6 cellular contexts compared by ENCODE assay signal in genomic region chr16:30114833-30115232, GRCh38. TPM values are rescaled to one million over a fixed set of nuclear protein-coding genes. Genes with fewer than 3 reads are reported as not detected.
DNase-seq lines count a peak whose midpoint lies in the region; ATAC-seq and TF ChIP-seq lines count a peak whose summit lies in the region.
"Not testable (repeated sequence)": the region's sequence is repeated elsewhere in the genome, so short reads cannot be mapped to it uniquely, and the experiment has no call there.

No MANE protein-coding gene starts in this region.

- peak overlapping the region in 7 of 8 donors; percentile 19 to 60 (median 49) for H3K4me3 Mint-ChIP-seq in CD4-positive, alpha-beta memory T cell
- not testable (repeated sequence) for H3K4me3 Mint-ChIP-seq in activated CD4-positive, alpha-beta memory T cell treated with anti-CD3 and anti-CD28 coated beads for 36 hours; type B pancreatic cell
- peak overlapping the region in 1 of 2 donors; percentile 41 for H3K4me3 Mint-ChIP-seq in effector memory CD8-positive, alpha-beta T cell

- not testable (repeated sequence) for H2AFZ ChIP-seq in PC-9

- peaks cover 11 to 30% (median 22%) of the 10 kb centered on the region in 4 donors for H3K4me1 Mint-ChIP-seq in CD4-positive, alpha-beta memory T cell
- H3K4me1 Mint-ChIP-seq in activated CD4-positive, alpha-beta memory T cell treated with anti-CD3 and anti-CD28 coated beads for 36 hours (ENCODE audit: low read depth) = peaks cover 17% of the 10 kb centered on the region
- H3K4me1 Mint-ChIP-seq in effector memory CD8-positive, alpha-beta T cell (ENCODE audit: low read depth in 2 of 2) = peaks cover 11 to 14% of the 10 kb centered on the region in 2 donors
- H3K4me1 Mint-ChIP-seq in type B pancreatic cell (ENCODE audit: unreplicated experiment) = not testable (repeated sequence)

- H3K4me2 ChIP-seq in PC-9 = peak overlapping the region; percentile 48

- CTCF ChIA-PET in CD4-positive, alpha-beta memory T cell (lab: Charles Lee; ENCODE audit: partially characterized antibody) = interaction anchor here (1.0 to 2.0 kb wide), 5 partner anchors 10 to 303 kb away, joined by 3 to 7 read pairs (median 3); no protein-coding TSS in a partner anchor
- CTCF ChIA-PET in PC-9 (lab: Charles Lee) = interaction anchor here (1.7 kb wide), 1 partner anchor 23 kb away, joined by 8 read pairs; the partner anchor contains the start of gene TBX6
- CTCF ChIA-PET in activated CD4-positive, alpha-beta memory T cell treated with anti-CD3 and anti-CD28 coated beads for 36 hours (lab: Charles Lee) = interaction anchor here (0.7 to 4.0 kb wide), 6 partner anchors 10 to 294 kb away, joined by 3 to 22 read pairs (median 4); partner anchors contain the start of genes CORO1A, TBX6 and ZNF771

- H3K27me3 Mint-ChIP-seq in CD4-positive, alpha-beta memory T cell; activated CD4-positive, alpha-beta memory T cell treated with anti-CD3 and anti-CD28 coated beads for 36 hours; effector memory CD8-positive, alpha-beta T cell; type B pancreatic cell: not testable (repeated sequence)

- H3K27ac Mint-ChIP-seq in CD4-positive, alpha-beta memory T cell = peak overlapping the region; percentile 57 to 90 (median 78)
- peak overlapping the region; percentile 74 for H3K27ac Mint-ChIP-seq in activated CD4-positive, alpha-beta memory T cell treated with anti-CD3 and anti-CD28 coated beads for 36 hours
- peak overlapping the region; percentile 81 to 82 for H3K27ac Mint-ChIP-seq in effector memory CD8-positive, alpha-beta T cell
- peak overlapping the region; percentile 58 for H3K27ac Mint-ChIP-seq in type B pancreatic cell

- peaks cover 27% of the 10 kb centered on the region for H3K4me1 ChIP-seq in CD4-positive, alpha-beta memory T cell (ENCODE audit: insufficient read depth, low read length)
- H3K4me1 ChIP-seq in PC-9 (replicated peaks; ENCODE audit: insufficient read depth) = peaks cover 55% of the 10 kb centered on the region
- not testable (repeated sequence) for H3K4me1 ChIP-seq in muscle layer of duodenum (ENCODE audit: control insufficient read depth in 1 of 2, insufficient read depth in 2 of 2, low read length in 2 of 2)

- not testable (repeated sequence) for H4K20me1 ChIP-seq in PC-9 (ENCODE audit: insufficient read depth)

- H3K79me2 ChIP-seq in PC-9 (ENCODE audit: low read depth) = not testable (repeated sequence)

- not testable (repeated sequence) for BruUV-seq in PC-9 (replicated peaks; lab: Mats Ljungman, UMichigan)

- POLR2A ChIA-PET in CD4-positive, alpha-beta memory T cell (lab: Charles Lee; ENCODE audit: partially characterized antibody) = interaction anchor here (0.7 to 9.9 kb wide), 9 partner anchors 8 to 540 kb away, joined by 3 to 120 read pairs (median 6); partner anchors contain the start of genes ALDOA, CORO1A, MAPK3 and SEPHS2
- POLR2A ChIA-PET in PC-9 (lab: Charles Lee; ENCODE audit: unreplicated experiment) = interaction anchor here (0.6 to 1.0 kb wide), 2 partner anchors 394 to 496 kb away, joined by 3 to 4 read pairs; no protein-coding TSS in a partner anchor
- POLR2A ChIA-PET in activated CD4-positive, alpha-beta memory T cell treated with anti-CD3 and anti-CD28 coated beads for 36 hours (lab: Charles Lee) = interaction anchor here (0.7 to 2.4 kb wide), 2 partner anchors 70 to 340 kb away, joined by 3 to 9 read pairs; partner anchors contain the start of gene CORO1A

- H3K36me3 Mint-ChIP-seq in CD4-positive, alpha-beta memory T cell = peaks cover 15 to 27% of the 10 kb centered on the region in 2 donors
- peaks cover 11% of the 10 kb centered on the region for H3K36me3 Mint-ChIP-seq in activated CD4-positive, alpha-beta memory T cell treated with anti-CD3 and anti-CD28 coated beads for 36 hours
- not testable (repeated sequence) for H3K36me3 Mint-ChIP-seq in effector memory CD8-positive, alpha-beta T cell (ENCODE audit: insufficient read depth); type B pancreatic cell

- not testable (repeated sequence) for H3K9me3 ChIP-seq in CD4-positive, alpha-beta memory T cell (ENCODE audit: control insufficient read depth in 1 of 2, low read length in 2 of 2); PC-9 (ENCODE audit: insufficient read depth, low read depth); muscle layer of duodenum (ENCODE audit: control insufficient read depth in 1 of 2, low read length in 2 of 2)

- not testable (repeated sequence) for H3K4me3 ChIP-seq in CD4-positive, alpha-beta memory T cell (ENCODE audit: low read length in 2 of 2); PC-9; muscle layer of duodenum (ENCODE audit: low read depth in 1 of 2, low read length in 2 of 2)

- not testable (repeated sequence) for DNase-seq in CD4-positive, alpha-beta memory T cell; PC-9; activated CD4-positive, alpha-beta memory T cell treated with anti-CD3 and anti-CD28 coated beads for 36 hours; effector memory CD8-positive, alpha-beta T cell; type B pancreatic cell (ENCODE audit: extremely low spot score, unreplicated experiment)

- not testable (repeated sequence) for H3K27me3 ChIP-seq in CD4-positive, alpha-beta memory T cell (ENCODE audit: insufficient read depth, low read length); PC-9 (ENCODE audit: insufficient read depth, low read depth); muscle layer of duodenum (ENCODE audit: low read depth, low read length)

- not testable (repeated sequence) for TF ChIP-seq CTCF in PC-9 (conservative IDR thresholded peaks at IDR 0.05); type B pancreatic cell (conservative IDR thresholded peaks at IDR 0.05)

- peak overlapping the region; percentile 19 for H3K27ac ChIP-seq in CD4-positive, alpha-beta memory T cell (ENCODE audit: low read depth, low read length)
- H3K27ac ChIP-seq in PC-9 = peak overlapping the region; percentile 56
- peak overlapping the region; percentile 51 for H3K27ac ChIP-seq in muscle layer of duodenum (ENCODE audit: low read length)

- ATAC-seq in effector memory CD8-positive, alpha-beta T cell (replicated peaks) = not testable (repeated sequence)

- peaks cover 24% of the 10 kb centered on the region for H3K36me3 ChIP-seq in CD4-positive, alpha-beta memory T cell (ENCODE audit: insufficient read depth, low read length)
- not testable (repeated sequence) for H3K36me3 ChIP-seq in PC-9 (ENCODE audit: low read depth)
- H3K36me3 ChIP-seq in muscle layer of duodenum (ENCODE audit: control insufficient read depth in 1 of 2, insufficient read depth in 2 of 2, low read length in 2 of 2) = peaks cover 24 to 61% of the 10 kb centered on the region in 2 donors

- H3K9me2 ChIP-seq in PC-9 (ENCODE audit: insufficient read depth) = not testable (repeated sequence)

- not testable (repeated sequence) for H3K9me3 Mint-ChIP-seq in CD4-positive, alpha-beta memory T cell; activated CD4-positive, alpha-beta memory T cell treated with anti-CD3 and anti-CD28 coated beads for 36 hours; effector memory CD8-positive, alpha-beta T cell; type B pancreatic cell

- peaks cover 49% of the 10 kb centered on the region for H3F3A ChIP-seq in PC-9 (ENCODE audit: insufficient read depth, low read depth)

- intact Hi-C loops in CD4-positive, alpha-beta memory T cell (cut with micrococcal nuclease); activated CD4-positive, alpha-beta memory T cell treated with anti-CD3 and anti-CD28 coated beads for 36 hours (cut with micrococcal nuclease): not testable (repeated sequence)
- intact Hi-C loops in PC-9 (cut with micrococcal nuclease; ENCODE audit: unreplicated experiment) = loop anchor here (1.0 to 5.0 kb wide), 2 partner anchors 19 to 542 kb away; partner anchors contain the start of genes FBRS and YPEL3

RNA-seq across cellular contexts. Expression of gene GDPD3, which starts 1.5 kb away (rescaled TPM):
- 10 to 100 TPM; 31.5 to 37.2 TPM for total RNA-seq in CD4-positive, alpha-beta memory T cell
- polyA plus RNA-seq in CD4-positive, alpha-beta memory T cell = under 1 TPM in 1 of 2 donors, not detected in 1; 0.25 TPM
- total RNA-seq in PC-9 (2021) (27.5 and 32.1 TPM in 2 replicates), type B pancreatic cell (ENCODE audit: low replicate concordance) (19.7 and 23.2 TPM in 2 replicates)
- total RNA-seq in activated CD4-positive, alpha-beta memory T cell treated with anti-CD3 and anti-CD28 coated beads for 36 hours = 1 to 10 TPM; 5.3 to 9.9 TPM

RNA-seq across cellular contexts. Expression of gene MAPK3, which starts 8.2 kb away (rescaled TPM):
- total RNA-seq in CD4-positive, alpha-beta memory T cell = 10 to 100 TPM; 87.4 to 90.4 TPM
- 10 to 100 TPM in 1 of 2 donors, 1 to 10 TPM in 1; 9.9 to 10.6 TPM for polyA plus RNA-seq in CD4-positive, alpha-beta memory T cell
- total RNA-seq in PC-9 (2021) (113 and 133 TPM in 2 replicates), type B pancreatic cell (ENCODE audit: low replicate concordance) (79.6 and 88.0 TPM in 2 replicates)
- 10 to 100 TPM; 85.5 to 93.1 TPM for total RNA-seq in activated CD4-positive, alpha-beta memory T cell treated with anti-CD3 and anti-CD28 coated beads for 36 hours

RNA-seq across cellular contexts. Expression of gene YPEL3, which starts 18.8 kb away (rescaled TPM):
- total RNA-seq in CD4-positive, alpha-beta memory T cell = 100 to 1,000 TPM; 263 to 266 TPM
- polyA plus RNA-seq in CD4-positive, alpha-beta memory T cell = 100 to 1,000 TPM; 172 to 331 TPM
- total RNA-seq in PC-9 (2021) = 95.4 and 129 TPM in 2 replicates
- total RNA-seq in activated CD4-positive, alpha-beta memory T cell treated with anti-CD3 and anti-CD28 coated beads for 36 hours = 10 to 100 TPM; 32.5 to 36.9 TPM
- total RNA-seq in type B pancreatic cell (ENCODE audit: low replicate concordance) = 37.9 and 61.9 TPM in 2 replicates

RNA-seq across cellular contexts. Expression of gene TBX6, which starts 23.1 kb away (rescaled TPM):
- 1 to 10 TPM; 1.3 to 1.4 TPM for total RNA-seq in CD4-positive, alpha-beta memory T cell
- polyA plus RNA-seq in CD4-positive, alpha-beta memory T cell = under 1 TPM in 1 of 2 donors, not detected in 1; 0.36 TPM
- total RNA-seq in PC-9 (2021) (8.3 and 9.6 TPM in 2 replicates), type B pancreatic cell (ENCODE audit: low replicate concordance) (1.6 TPM in 2 replicates)
- 1 to 10 TPM; 2.3 to 2.9 TPM for total RNA-seq in activated CD4-positive, alpha-beta memory T cell treated with anti-CD3 and anti-CD28 coated beads for 36 hours

RNA-seq across cellular contexts. Expression of gene PPP4C, which starts 39.0 kb away (rescaled TPM):
- 10 to 100 TPM; 75.8 to 86.3 TPM for total RNA-seq in CD4-positive, alpha-beta memory T cell
- 100 to 1,000 TPM; 167 to 276 TPM for polyA plus RNA-seq in CD4-positive, alpha-beta memory T cell
- total RNA-seq in PC-9 (2021) = 246 and 268 TPM in 2 replicates
- 100 to 1,000 TPM; 121 to 133 TPM for total RNA-seq in activated CD4-positive, alpha-beta memory T cell treated with anti-CD3 and anti-CD28 coated beads for 36 hours
- 128 and 155 TPM in 2 replicates for total RNA-seq in type B pancreatic cell (ENCODE audit: low replicate concordance)
